ENCODE assay signal across 8 cellular contexts in the genomic region with DNA sequence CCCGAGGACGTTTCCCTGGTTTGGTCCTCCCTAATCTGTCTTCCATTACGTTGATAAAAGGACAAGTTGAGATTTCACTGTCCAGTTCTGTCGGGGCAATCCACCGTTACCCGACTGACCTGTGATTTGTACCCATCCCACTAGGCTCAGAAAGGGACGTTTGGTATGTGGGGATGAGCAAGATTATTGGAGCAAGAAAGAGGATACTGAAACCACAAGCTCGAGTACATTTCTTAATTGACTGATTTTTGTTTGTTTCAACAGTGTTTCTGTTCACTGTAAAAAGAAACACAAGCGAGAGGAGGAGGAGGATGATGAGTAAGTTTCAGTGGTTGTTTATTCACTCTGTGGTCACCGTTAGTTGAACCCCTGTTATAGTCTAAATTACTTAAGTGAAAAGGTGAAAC. TPM values are rescaled to one million over a fixed set of nuclear protein-coding genes. Genes with fewer than 3 reads are reported as not detected.
DNase-seq lines count a peak whose midpoint lies in the region; ATAC-seq, FAIRE-seq and TF ChIP-seq lines count a peak whose summit lies in the region.

No MANE protein-coding gene starts in this region.

- H3K9me3 ChIP-seq in A673 (ENCODE audit: low read depth, low read length, poor library complexity, severe bottlenecking) (no peaks in the 10 kb centered on the region), iPS-15b (ENCODE audit: control insufficient read depth, insufficient read depth, low read length) (no peaks in the 10 kb centered on the region)

- TSS peak; percentile 64 for BruUV-seq in A673 (replicated peaks; lab: Mats Ljungman, UMichigan)

- H3K4me3 ChIP-seq in A673 (ENCODE audit: low read depth, low read length, poor library complexity, severe bottlenecking) (peak overlapping the region; percentile 78), iPS-15b (ENCODE audit: low read depth, low read length) (peak overlapping the region; percentile 74)

- peaks cover 12% of the 10 kb centered on the region for H3K4me1 Mint-ChIP-seq in activated T-helper 17 cell treated with anti-CD3 and anti-CD28 coated beads, Interleukin-2, amount 50 U/mL, for 72 hours

- H3K27ac ChIP-seq in A673 (ENCODE audit: low read depth, low read length, poor library complexity, severe bottlenecking) = peak overlapping the region; percentile 97

- peak overlapping the region; percentile 87 for H3K4me3 Mint-ChIP-seq in activated T-helper 17 cell treated with anti-CD3 and anti-CD28 coated beads, Interleukin-2, amount 50 U/mL, for 72 hours

- no peak for DNase-seq in A673 (ENCODE audit: low spot score)
- no peak for DNase-seq in stimulated activated naive CD8-positive, alpha-beta T cell treated with anti-CD3 and anti-CD28 coated beads, Interleukin-15, Interleukin-2, amounts not matched to agents 100 U/mL and 50 U/mL, for 24 hours
- no peak for DNase-seq in urothelium cell line (ENCODE audit: low spot score)
- DNase-seq in DMS79 treated with DMSO at 0.1 percent for 48 hours (lab: John Stamatoyannopoulos, UW) = no peak

- H3K4me1 ChIP-seq in A673 (ENCODE audit: insufficient read depth, low read length, poor library complexity, severe bottlenecking) = no peaks in the 10 kb centered on the region
- H3K4me1 ChIP-seq in iPS-15b (ENCODE audit: control insufficient read depth, insufficient read depth, low read length) = no peaks in the 10 kb centered on the region

- peak overlapping the region; percentile 93 for H3K27ac Mint-ChIP-seq in activated T-helper 17 cell treated with anti-CD3 and anti-CD28 coated beads, Interleukin-2, amount 50 U/mL, for 72 hours

- no peaks in the 10 kb centered on the region for H3K27me3 Mint-ChIP-seq in activated T-helper 17 cell treated with anti-CD3 and anti-CD28 coated beads, Interleukin-2, amount 50 U/mL, for 72 hours

- no peak for TF ChIP-seq CTCF in A673 (conservative IDR thresholded peaks at IDR 0.05; ENCODE audit: low read depth, low read length)

- H3K36me3 Mint-ChIP-seq in activated T-helper 17 cell treated with anti-CD3 and anti-CD28 coated beads, Interleukin-2, amount 50 U/mL, for 72 hours (ENCODE audit: low read depth) = peaks cover 52% of the 10 kb centered on the region

- ATAC-seq in GM18907 (IDR thresholded peaks at IDR 0.05; ENCODE audit: unreplicated experiment) (peak; percentile 25), HG03196 (IDR thresholded peaks at IDR 0.05; ENCODE audit: unreplicated experiment) (peak; percentile 19)
- ATAC-seq in activated T-helper 17 cell treated with anti-CD3 and anti-CD28 coated beads, Interleukin-2, amount 50 U/mL, for 72 hours (replicated peaks) = peak; percentile 79
- ATAC-seq in stimulated activated naive CD8-positive, alpha-beta T cell treated with anti-CD3 and anti-CD28 coated beads, Interleukin-15, Interleukin-2, amounts not matched to agents 100 U/mL and 50 U/mL, for 24 hours = peak; percentile 52

- H3K36me3 ChIP-seq in A673 (ENCODE audit: insufficient read depth, low read length, poor library complexity, severe bottlenecking) (peaks cover 12% of the 10 kb centered on the region), iPS-15b (ENCODE audit: control insufficient read depth, insufficient read depth, low read length) (peaks cover 11% of the 10 kb centered on the region)

- peak overlapping the region; percentile 76 for H3K9ac ChIP-seq in iPS-15b (ENCODE audit: low read depth, low read length)

- CTCF ChIA-PET in A673 (lab: Charles Lee) = interaction anchor here (0.6 kb wide), 1 partner anchor 172 kb away, joined by 3 read pairs; no protein-coding TSS in a partner anchor

- no peaks in the 10 kb centered on the region for H3K9me3 Mint-ChIP-seq in activated T-helper 17 cell treated with anti-CD3 and anti-CD28 coated beads, Interleukin-2, amount 50 U/mL, for 72 hours

- intact Hi-C loops in A673 (cut with micrococcal nuclease; ENCODE audit: unreplicated experiment) = loop anchor here (1.0 kb wide), 1 partner anchor 31 kb away; the partner anchor contains the start of gene HSCB

- POLR2A ChIA-PET in A673 (lab: Charles Lee; ENCODE audit: low non-redundant PET) = no interaction called here

- FAIRE-seq in urothelium cell line (lab: Jason Lieb, UNC) = no peak

- H3K27me3 ChIP-seq in A673 (replicated peaks; ENCODE audit: insufficient read depth, low read depth, low read length, poor library complexity) (no peaks in the 10 kb centered on the region), iPS-15b (ENCODE audit: control insufficient read depth, insufficient read depth, low read length) (no peaks in the 10 kb centered on the region)

RNA-seq across cellular contexts. Expression of gene CCDC117, which starts 1.0 kb away (rescaled TPM):
- total RNA-seq in A673 (2021) = 30.8 and 33.5 TPM in 2 replicates
- 10 to 100 TPM; 16.0 to 20.0 TPM for total RNA-seq in activated T-helper 17 cell treated with anti-CD3 and anti-CD28 coated beads, Interleukin-2, amount 50 U/mL, for 72 hours

RNA-seq across cellular contexts. Expression of gene XBP1, which starts 26.9 kb away (rescaled TPM):
- total RNA-seq in A673 (2021) = 65.4 and 66.3 TPM in 2 replicates
- 10 to 100 TPM; 55.4 to 62.3 TPM for total RNA-seq in activated T-helper 17 cell treated with anti-CD3 and anti-CD28 coated beads, Interleukin-2, amount 50 U/mL, for 72 hours

RNA-seq across cellular contexts. Expression of gene HSCB, which starts 31.6 kb away (rescaled TPM):
- total RNA-seq in A673 (2021) = 19.6 and 22.5 TPM in 2 replicates
- 10 to 100 TPM; 18.9 to 20.3 TPM for total RNA-seq in activated T-helper 17 cell treated with anti-CD3 and anti-CD28 coated beads, Interleukin-2, amount 50 U/mL, for 72 hours

RNA-seq across cellular contexts. Expression of gene CHEK2, which starts 31.8 kb away (rescaled TPM):
- 53.7 and 65.8 TPM in 2 replicates for total RNA-seq in A673 (2021)
- 10 to 100 TPM; 27.0 to 40.1 TPM for total RNA-seq in activated T-helper 17 cell treated with anti-CD3 and anti-CD28 coated beads, Interleukin-2, amount 50 U/mL, for 72 hours

Comparison
In these comparisons a context has a peak if more than half of its experiments do, and no peak if none do; other contexts are left out.
1. ATAC-seq: peak in every context shown above with its lines; median percentile 79 in activated T-helper 17 cell treated with anti-CD3 and anti-CD28 coated beads, Interleukin-2, amount 50 U/mL, for 72 hours; 52 in stimulated activated naive CD8-positive, alpha-beta T cell treated with anti-CD3 and anti-CD28 coated beads, Interleukin-15, Interleukin-2, amounts not matched to agents 100 U/mL and 50 U/mL, for 24 hours; 25 in GM18907; 19 in HG03196.